In genomic region chr2:237923507-237924163, GRCh38 we compare ENCODE assay signal across 1 cellular context.
TF ChIP-seq lines count a peak whose summit lies in the region.

No MANE protein-coding gene starts in this region.

TF ChIP-seq in HepG2, 621 proteins besides CTCF, POLR2A, EP300 and RAD21 (continued from another document and continues in another):
- TF ChIP-seq ARID4A (CRISPR knock-in tag; IDR thresholded peaks at IDR 0.05; ENCODE audit: borderline replicate concordance) (peak; percentile 53; the same call in 1 of the 2 replicates), MLLT10 (CRISPR knock-in tag; IDR thresholded peaks at IDR 0.05) (no peak), KDM2A (CRISPR knock-in tag; IDR thresholded peaks at IDR 0.05; ENCODE audit: borderline replicate concordance, low read depth) (peak; percentile 75), AHR (CRISPR knock-in tag; IDR thresholded peaks at IDR 0.05) (no peak), CCDC6 (CRISPR knock-in tag; IDR thresholded peaks at IDR 0.05) (no peak), ZC3H4 (CRISPR knock-in tag; IDR thresholded peaks at IDR 0.05; ENCODE audit: borderline replicate concordance) (no peak), ZBTB1 (CRISPR knock-in tag; IDR thresholded peaks at IDR 0.05; ENCODE audit: borderline replicate concordance) (no peak), ZNF747 (CRISPR knock-in tag; IDR thresholded peaks at IDR 0.05; ENCODE audit: borderline replicate concordance) (0 out of 2 replicates have a peak, but pooled peaks have one; percentile 29), ZNF362 (CRISPR knock-in tag; IDR thresholded peaks at IDR 0.05; ENCODE audit: borderline replicate concordance) (no peak), FOXO4 (CRISPR knock-in tag; conservative IDR thresholded peaks at IDR 0.05) (no peak), HMGXB4 (CRISPR knock-in tag; IDR thresholded peaks at IDR 0.05; ENCODE audit: borderline replicate concordance in 1 of 2, low read depth in 1 of 2) (peak; percentile 70 to 78), ARID2 (CRISPR knock-in tag; IDR thresholded peaks at IDR 0.05; ENCODE audit: borderline replicate concordance) (no peak), ZNF598 (CRISPR knock-in tag; IDR thresholded peaks at IDR 0.05; ENCODE audit: borderline replicate concordance) (no peak), TBL1XR1 (IDR thresholded peaks at IDR 0.05; ENCODE audit: borderline replicate concordance, low read length, partially characterized antibody) (no peak), BCL6 (CRISPR knock-in tag; IDR thresholded peaks at IDR 0.05) (no peak), ZMAT5 (CRISPR knock-in tag; IDR thresholded peaks at IDR 0.05; ENCODE audit: borderline replicate concordance, low read depth) (no peak), RFX1 (IDR thresholded peaks at IDR 0.05) (no peak), ZBTB25 (CRISPR knock-in tag; IDR thresholded peaks at IDR 0.05) (no peak), SIN3B (IDR thresholded peaks at IDR 0.05; ENCODE audit: low read length) (no peak), XRCC5 (optimal IDR thresholded peaks at IDR 0.05; ENCODE audit: low read length) (peak; percentile 97), ELF3 (CRISPR knock-in tag; IDR thresholded peaks at IDR 0.05) (no peak), CENPBD1 (CRISPR knock-in tag; IDR thresholded peaks at IDR 0.05; ENCODE audit: borderline replicate concordance, low read depth) (no peak), ZNF558 (CRISPR knock-in tag; IDR thresholded peaks at IDR 0.05; ENCODE audit: borderline replicate concordance) (no peak), MAFK (conservative IDR thresholded peaks at IDR 0.05 in 1 of 2, IDR thresholded peaks at IDR 0.05 in 1 of 2; ENCODE audit: low read length in 2 of 2) (no peak), PAF1 (CRISPR knock-in tag; IDR thresholded peaks at IDR 0.05) (no peak), NR0B2 (CRISPR knock-in tag; IDR thresholded peaks at IDR 0.05) (no peak), ZNF234 (CRISPR knock-in tag; conservative IDR thresholded peaks at IDR 0.05) (no peak), PHF8 (CRISPR knock-in tag; IDR thresholded peaks at IDR 0.05) (no peak), PRDM4 (CRISPR knock-in tag; IDR thresholded peaks at IDR 0.05; ENCODE audit: borderline replicate concordance) (no peak), NR2F1 (CRISPR knock-in tag; IDR thresholded peaks at IDR 0.05) (no peak), ZNF839 (CRISPR knock-in tag; IDR thresholded peaks at IDR 0.05; ENCODE audit: borderline replicate concordance) (peak; percentile 71; the same call in 1 of the 2 replicates), ZNF788 (CRISPR knock-in tag; IDR thresholded peaks at IDR 0.05; ENCODE audit: borderline replicate concordance) (peak; percentile 43; the same call in 1 of the 2 replicates), MEF2D (CRISPR knock-in tag; IDR thresholded peaks at IDR 0.05) (no peak), ZNF275 (CRISPR knock-in tag; IDR thresholded peaks at IDR 0.05; ENCODE audit: borderline replicate concordance) (no peak), ZSCAN20 (CRISPR knock-in tag; IDR thresholded peaks at IDR 0.05; ENCODE audit: borderline replicate concordance) (no peak; the same call in 1 of the 2 replicates), ZSCAN25 (CRISPR knock-in tag; IDR thresholded peaks at IDR 0.05) (no peak), PBX3 (CRISPR knock-in tag; IDR thresholded peaks at IDR 0.05; ENCODE audit: borderline replicate concordance) (no peak), SMAD9 (CRISPR knock-in tag; IDR thresholded peaks at IDR 0.05) (no peak), HMGA1 (CRISPR knock-in tag; conservative IDR thresholded peaks at IDR 0.05) (no peak), TRAFD1 (CRISPR knock-in tag; IDR thresholded peaks at IDR 0.05; ENCODE audit: borderline replicate concordance) (no peak), POGZ (CRISPR knock-in tag; IDR thresholded peaks at IDR 0.05) (peak; percentile 35; the same call in 1 of the 2 replicates), ZNF724P (CRISPR knock-in tag; IDR thresholded peaks at IDR 0.05; ENCODE audit: borderline replicate concordance) (no peak), ZNF225 (CRISPR knock-in tag; IDR thresholded peaks at IDR 0.05) (no peak), MTA1 (CRISPR knock-in tag; IDR thresholded peaks at IDR 0.05; ENCODE audit: borderline replicate concordance) (no peak)
